26 cellular contexts compared by ENCODE assay signal in the genomic region with DNA sequence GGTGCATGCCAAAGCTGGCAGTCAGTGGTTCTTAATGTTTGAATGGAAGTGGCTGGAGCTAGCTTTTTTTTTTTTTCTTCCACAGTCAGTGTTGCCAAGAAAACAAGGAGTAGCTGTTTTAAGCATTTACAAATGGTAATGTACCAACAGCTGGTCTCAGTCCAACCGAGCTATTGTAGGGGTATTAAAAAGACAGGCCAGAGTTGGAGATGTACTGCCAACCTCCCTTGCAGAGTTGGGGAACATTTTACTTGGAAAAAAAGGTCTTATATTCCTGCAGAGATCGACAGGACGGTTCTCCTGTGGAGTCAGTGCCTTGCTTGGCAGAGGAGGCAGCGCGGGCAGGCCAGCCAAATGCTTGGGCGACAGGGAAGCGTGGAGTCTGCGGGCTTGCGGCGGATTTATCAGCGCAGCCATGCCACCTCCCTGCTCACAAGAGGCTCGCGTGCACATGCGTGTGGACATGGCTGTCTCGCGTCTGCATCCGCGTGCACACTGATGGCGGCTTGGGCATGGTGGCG.
DNase-seq lines count a peak whose midpoint lies in the region; ATAC-seq and TF ChIP-seq lines count a peak whose summit lies in the region.
"Had no signal": no experiment of that assay in that cellular context is flagged by ENCODE, and none has a peak within 500 bp of the region (broad histone marks: within the 10 kb centered on the region; RNA-seq: fewer than 3 reads in every experiment).

No MANE protein-coding gene starts in this region.

- DNase-seq in Right ventricle myocardium superior (peak; percentile 61), right atrium auricular region (ENCODE audit: low spot score) (no peak), cerebellar cortex (ENCODE audit: low spot score) (peak; percentile 89), medulla oblongata (ENCODE audit: extremely low spot score) (peak; percentile 72), substantia nigra (lab: John Stamatoyannopoulos, UW) (peak in 39 of 49 donors; percentile 8 to 71 (median 32)), Caco-2 (no peak)
- no peak for DNase-seq in activated T-helper 2 cell treated with anti-CD3 and anti-CD28 coated beads, Interferon-gamma antibody, Interleukin-2, Interleukin-4, amounts not matched to agents 10 μg/mL and 5 μg/mL and 100 μg/mL, durations not matched to agents 14 hours and 24 hours and 36 hours (ENCODE audit: low spot score)
- DNase-seq in activated naive CD4-positive, alpha-beta T cell (lab: John Stamatoyannopoulos, UW) = no peak
- DNase-seq: activated CD8-positive, alpha-beta T cell treated with anti-CD3 and anti-CD28 coated beads, Interleukin-2, amount 10 ng/mL, durations not matched to agents 7 days and 5 days; activated naive CD4-positive, alpha-beta T cell treated with anti-CD3 and anti-CD28 coated beads, Interleukin-2, amount 50 U/mL, for 16 hours; activated T-cell treated with anti-CD3 and anti-CD28 coated beads, Interleukin-2, amount 50 U/mL, for 1 hour; DMS79 treated with DMSO at 0.1 percent for 48 hours; effector memory CD4-positive, alpha-beta T cell; erythroblast; islet precursor cell; Karpas-422; mucosa of descending colon; NCI-H524 treated with DMSO at 0.1 percent for 48 hours; RPMI8226; SK-N-SH; T-helper 17 cell; testis had no signal

- TF ChIP-seq CTCF in right atrium auricular region (IDR thresholded peaks at IDR 0.05) (no peak), Caco-2 (IDR thresholded peaks at IDR 0.05; ENCODE audit: insufficient read depth in 1 of 2, low read depth in 1 of 2, low read length in 1 of 2, severe bottlenecking in 1 of 2, unreplicated experiment in 1 of 2) (no peak)

- no peaks in the 10 kb centered on the region for H3K36me3 ChIP-seq in right atrium auricular region
- no peaks in the 10 kb centered on the region for H3K36me3 ChIP-seq in Caco-2 (ENCODE audit: control insufficient read depth, insufficient read depth, low read length)
- H3K36me3 ChIP-seq: vagina had no signal

- H3K27ac ChIP-seq in right atrium auricular region (no peak overlapping the region), substantia nigra (ENCODE audit: low read depth, low read length, poor library complexity, severe bottlenecking) (no peak overlapping the region)
- H3K27ac ChIP-seq: A549, testis, vagina had no signal

- H3K4me3 ChIP-seq in right atrium auricular region (no peak overlapping the region), Caco-2 (ENCODE audit: low read depth, low read length) (no peak overlapping the region)
- H3K4me3 ChIP-seq: A549, mucosa of descending colon, testis, vagina had no signal

- ATAC-seq in Right ventricle myocardium superior (ENCODE audit: poor library complexity) = peak; percentile 75
- ATAC-seq: A549; activated CD8-positive, alpha-beta T cell treated with anti-CD3 and anti-CD28 coated beads, Interleukin-2, amount 10 ng/mL, durations not matched to agents 7 days and 5 days; mucosa of descending colon; stimulated activated effector memory CD8-positive, alpha-beta T cell treated with anti-CD3 and anti-CD28 coated beads, Interleukin-12 subunit alpha, Interleukin-12 subunit beta, amount 100 ng/mL, for 72 hours; T-helper 17 cell had no signal

- H3K27ac Mint-ChIP-seq in activated T-helper 2 cell treated with anti-CD3 and anti-CD28 coated beads, Interferon-gamma antibody, Interleukin-2, Interleukin-4, amounts not matched to agents 10 μg/mL and 5 μg/mL and 100 μg/mL, durations not matched to agents 14 hours and 24 hours and 36 hours = no peak overlapping the region
- no peak overlapping the region for H3K27ac Mint-ChIP-seq in Caco-2 (ENCODE audit: unreplicated experiment)
- H3K27ac Mint-ChIP-seq: activated CD8-positive, alpha-beta T cell treated with anti-CD3 and anti-CD28 coated beads, Interleukin-2, amount 10 ng/mL, durations not matched to agents 7 days and 5 days; B cell; stimulated activated effector memory CD8-positive, alpha-beta T cell treated with anti-CD3 and anti-CD28 coated beads, Interleukin-12 subunit alpha, Interleukin-12 subunit beta, amount 100 ng/mL, for 72 hours; T-helper 17 cell had no signal

- H3K9me3 ChIP-seq in right atrium auricular region (no peaks in the 10 kb centered on the region), Caco-2 (no peaks in the 10 kb centered on the region)
- H3K9me3 ChIP-seq: A549, mucosa of descending colon, SK-N-SH, testis, vagina had no signal

- H3K4me1 ChIP-seq in right atrium auricular region (no peaks in the 10 kb centered on the region), Caco-2 (peaks cover 8% of the 10 kb centered on the region)
- H3K4me1 ChIP-seq: A549, testis, vagina had no signal

- H3K4me1 Mint-ChIP-seq in activated T-helper 2 cell treated with anti-CD3 and anti-CD28 coated beads, Interferon-gamma antibody, Interleukin-2, Interleukin-4, amounts not matched to agents 10 μg/mL and 5 μg/mL and 100 μg/mL, durations not matched to agents 14 hours and 24 hours and 36 hours (ENCODE audit: low read depth) = no peaks in the 10 kb centered on the region
- peaks cover 27% of the 10 kb centered on the region for H3K4me1 Mint-ChIP-seq in Caco-2 (ENCODE audit: low read depth, unreplicated experiment)
- H3K4me1 Mint-ChIP-seq: B cell; stimulated activated effector memory CD8-positive, alpha-beta T cell treated with anti-CD3 and anti-CD28 coated beads, Interleukin-12 subunit alpha, Interleukin-12 subunit beta, amount 100 ng/mL, for 72 hours; T-helper 17 cell had no signal

- POLR2A ChIA-PET in Caco-2 (lab: Charles Lee) = no interaction called here

- H3K9me3 Mint-ChIP-seq in activated T-helper 2 cell treated with anti-CD3 and anti-CD28 coated beads, Interferon-gamma antibody, Interleukin-2, Interleukin-4, amounts not matched to agents 10 μg/mL and 5 μg/mL and 100 μg/mL, durations not matched to agents 14 hours and 24 hours and 36 hours = no peaks in the 10 kb centered on the region
- H3K9me3 Mint-ChIP-seq in Caco-2 (ENCODE audit: unreplicated experiment) = no peaks in the 10 kb centered on the region
- H3K9me3 Mint-ChIP-seq: stimulated activated effector memory CD8-positive, alpha-beta T cell treated with anti-CD3 and anti-CD28 coated beads, Interleukin-12 subunit alpha, Interleukin-12 subunit beta, amount 100 ng/mL, for 72 hours had no signal

- no peaks in the 10 kb centered on the region for H3K36me3 Mint-ChIP-seq in activated T-helper 2 cell treated with anti-CD3 and anti-CD28 coated beads, Interferon-gamma antibody, Interleukin-2, Interleukin-4, amounts not matched to agents 10 μg/mL and 5 μg/mL and 100 μg/mL, durations not matched to agents 14 hours and 24 hours and 36 hours (ENCODE audit: low read depth)
- H3K36me3 Mint-ChIP-seq in Caco-2 (ENCODE audit: insufficient read depth, unreplicated experiment) = peaks cover 4% of the 10 kb centered on the region
- H3K36me3 Mint-ChIP-seq: stimulated activated effector memory CD8-positive, alpha-beta T cell treated with anti-CD3 and anti-CD28 coated beads, Interleukin-12 subunit alpha, Interleukin-12 subunit beta, amount 100 ng/mL, for 72 hours had no signal

- CTCF ChIA-PET in Caco-2 (lab: Charles Lee) = interaction anchor here (0.5 kb wide), 1 partner anchor 144 kb away, joined by 3 read pairs; no protein-coding TSS in a partner anchor

- no peaks in the 10 kb centered on the region for H3K27me3 Mint-ChIP-seq in activated T-helper 2 cell treated with anti-CD3 and anti-CD28 coated beads, Interferon-gamma antibody, Interleukin-2, Interleukin-4, amounts not matched to agents 10 μg/mL and 5 μg/mL and 100 μg/mL, durations not matched to agents 14 hours and 24 hours and 36 hours (ENCODE audit: low read depth)
- H3K27me3 Mint-ChIP-seq in Caco-2 (ENCODE audit: insufficient read depth, unreplicated experiment) = no peaks in the 10 kb centered on the region

- H3K4me3 Mint-ChIP-seq in activated T-helper 2 cell treated with anti-CD3 and anti-CD28 coated beads, Interferon-gamma antibody, Interleukin-2, Interleukin-4, amounts not matched to agents 10 μg/mL and 5 μg/mL and 100 μg/mL, durations not matched to agents 14 hours and 24 hours and 36 hours (ENCODE audit: low read depth) = no peak overlapping the region
- H3K4me3 Mint-ChIP-seq in Caco-2 (ENCODE audit: unreplicated experiment) = no peak overlapping the region
- H3K4me3 Mint-ChIP-seq: activated CD8-positive, alpha-beta T cell treated with anti-CD3 and anti-CD28 coated beads, Interleukin-2, amount 10 ng/mL, durations not matched to agents 7 days and 5 days; B cell; stimulated activated effector memory CD8-positive, alpha-beta T cell treated with anti-CD3 and anti-CD28 coated beads, Interleukin-12 subunit alpha, Interleukin-12 subunit beta, amount 100 ng/mL, for 72 hours; T-helper 17 cell had no signal

- intact Hi-C loops in Right ventricle myocardium superior (cut with DNase I) (no loop called here), Caco-2 (cut with micrococcal nuclease; ENCODE audit: unreplicated experiment) (no loop called here)
- intact Hi-C loops in activated T-helper 2 cell treated with anti-CD3 and anti-CD28 coated beads, Interferon-gamma antibody, Interleukin-2, Interleukin-4, amounts not matched to agents 10 μg/mL and 5 μg/mL and 100 μg/mL, durations not matched to agents 14 hours and 24 hours and 36 hours (cut with micrococcal nuclease) = no loop called here

- no peaks in the 10 kb centered on the region for H3K27me3 ChIP-seq in right atrium auricular region
- H3K27me3 ChIP-seq in Caco-2 (replicated peaks; ENCODE audit: control insufficient read depth, insufficient read depth, low read length) = no peaks in the 10 kb centered on the region
- H3K27me3 ChIP-seq: testis, vagina had no signal

- BruUV-seq in Caco-2 (replicated peaks; lab: Mats Ljungman, UMichigan) = no TSS peak

Comparison
In these comparisons a context has a peak if more than half of its experiments do, and no peak if none do; other contexts are left out.
1. DNase-seq: peak in Right ventricle myocardium superior (single experiment), cerebellar cortex (single experiment), medulla oblongata (single experiment) and substantia nigra (39 of 49); none in right atrium auricular region (single experiment), activated T-helper 2 cell treated with anti-CD3 and anti-CD28 coated beads, Interferon-gamma antibody, Interleukin-2, Interleukin-4, amounts not matched to agents 10 μg/mL and 5 μg/mL and 100 μg/mL, durations not matched to agents 14 hours and 24 hours and 36 hours (single experiment), Caco-2 (0 of 2) and activated naive CD4-positive, alpha-beta T cell (0 of 4).